In genomic region chr1:52928083-52928404, GRCh38 we compare ENCODE assay signal across 7 cellular contexts. TPM values are rescaled to one million over a fixed set of nuclear protein-coding genes. Genes with fewer than 3 reads are reported as not detected.
DNase-seq lines count a peak whose midpoint lies in the region; TF ChIP-seq lines count a peak whose summit lies in the region.

No MANE protein-coding gene starts in this region.

- H3K4me1 ChIP-seq in HAP-1, result peaks cover 8% of the 10 kb centered on the region
- peaks cover 0 to 26% of the 10 kb centered on the region in 2 donors for H3K4me1 ChIP-seq in right atrium auricular region
- H3K4me1 ChIP-seq in skeletal muscle tissue (ENCODE audit: control insufficient read depth in 3 of 3, insufficient read depth in 3 of 3, low read length in 3 of 3), result peaks cover 21 to 25% (median 21%) of the 10 kb centered on the region in 3 donors

- peak overlapping the region; percentile 94 to 98 (median 96) for H3K9ac ChIP-seq in skeletal muscle tissue (ENCODE audit: low read depth in 1 of 3, low read length in 3 of 3)

- peaks cover 17% of the 10 kb centered on the region for H3K4me1 Mint-ChIP-seq in activated CD4-positive, alpha-beta memory T cell treated with anti-CD3 and anti-CD28 coated beads, Interleukin-2, amount 10 ng/mL, durations not matched to agents 7 days and 5 days

- in situ Hi-C loops in HAP-1 (cut with MboI; ENCODE audit: low sequenced_read_pairs), result no loop called here

- H3K27me3 Mint-ChIP-seq in activated CD4-positive, alpha-beta memory T cell treated with anti-CD3 and anti-CD28 coated beads, Interleukin-2, amount 10 ng/mL, durations not matched to agents 7 days and 5 days, result peaks cover 4% of the 10 kb centered on the region

- no peaks in the 10 kb centered on the region for H3K36me3 ChIP-seq in HAP-1 (replicated peaks)
- no peaks in the 10 kb centered on the region for H3K36me3 ChIP-seq in right atrium auricular region
- peaks cover 0 to 3% (median 0%) of the 10 kb centered on the region in 3 donors for H3K36me3 ChIP-seq in skeletal muscle tissue (ENCODE audit: control insufficient read depth in 3 of 3, insufficient read depth in 3 of 3, low read length in 3 of 3)

- peak overlapping the region; percentile 40 for H3K27ac Mint-ChIP-seq in activated CD4-positive, alpha-beta memory T cell treated with anti-CD3 and anti-CD28 coated beads, Interleukin-2, amount 10 ng/mL, durations not matched to agents 7 days and 5 days

- DNase-seq in HAP-1 (ENCODE audit: low spot score in 2 of 2) (no peak), right atrium auricular region (ENCODE audit: low spot score) (no peak), HuH-7 (ENCODE audit: low spot score) (no peak), NCI-H345 treated with DMSO at 0.1 percent for 48 hours (lab: John Stamatoyannopoulos, UW; ENCODE audit: unreplicated experiment) (no peak), NAMALWA (ENCODE audit: low spot score) (no peak)
- DNase-seq in activated CD4-positive, alpha-beta memory T cell treated with anti-CD3 and anti-CD28 coated beads, Interleukin-2, amount 10 ng/mL, durations not matched to agents 7 days and 5 days, result no peak

- H3K4me3 ChIP-seq in HAP-1 (peak overlapping the region; percentile 48), right atrium auricular region (peak overlapping the region; percentile 61 to 69), skeletal muscle tissue (ENCODE audit: low read length in 3 of 3) (peak overlapping the region; percentile 85 to 94 (median 88))

- H3K9me3 Mint-ChIP-seq in activated CD4-positive, alpha-beta memory T cell treated with anti-CD3 and anti-CD28 coated beads, Interleukin-2, amount 10 ng/mL, durations not matched to agents 7 days and 5 days, result no peaks in the 10 kb centered on the region

- no peaks in the 10 kb centered on the region for H3K36me3 Mint-ChIP-seq in activated CD4-positive, alpha-beta memory T cell treated with anti-CD3 and anti-CD28 coated beads, Interleukin-2, amount 10 ng/mL, durations not matched to agents 7 days and 5 days (ENCODE audit: low read depth)

- H3K27me3 ChIP-seq in HAP-1 (ENCODE audit: low read depth), result no peaks in the 10 kb centered on the region
- no peaks in the 10 kb centered on the region for H3K27me3 ChIP-seq in right atrium auricular region
- no peaks in the 10 kb centered on the region for H3K27me3 ChIP-seq in skeletal muscle tissue (ENCODE audit: control insufficient read depth in 3 of 3, insufficient read depth in 3 of 3, low read length in 3 of 3)

- no peak for TF ChIP-seq CTCF in right atrium auricular region (IDR thresholded peaks at IDR 0.05)

- CTCF ChIA-PET in activated CD4-positive, alpha-beta memory T cell treated with anti-CD3 and anti-CD28 coated beads, Interleukin-2, amount 10 ng/mL, durations not matched to agents 7 days and 5 days (lab: Charles Lee), result interaction anchor here (0.8 kb wide), 1 partner anchor 9 kb away, joined by 6 read pairs; no protein-coding TSS in a partner anchor

- POLR2A ChIA-PET in activated CD4-positive, alpha-beta memory T cell treated with anti-CD3 and anti-CD28 coated beads, Interleukin-2, amount 10 ng/mL, durations not matched to agents 7 days and 5 days (lab: Charles Lee), result interaction anchor here (1.7 kb wide), 1 partner anchor 11 kb away, joined by 8 read pairs; no protein-coding TSS in a partner anchor

- H3K27ac ChIP-seq in right atrium auricular region (peak overlapping the region; percentile 86 to 90), skeletal muscle tissue (ENCODE audit: low read depth, low read length) (no peak overlapping the region)

- H3K9me3 ChIP-seq in HAP-1 (no peaks in the 10 kb centered on the region), right atrium auricular region (no peaks in the 10 kb centered on the region), skeletal muscle tissue (ENCODE audit: control insufficient read depth in 3 of 3, low read length in 3 of 3) (no peaks in the 10 kb centered on the region)

- H3K4me3 Mint-ChIP-seq in activated CD4-positive, alpha-beta memory T cell treated with anti-CD3 and anti-CD28 coated beads, Interleukin-2, amount 10 ng/mL, durations not matched to agents 7 days and 5 days, result peak overlapping the region; percentile 85

RNA-seq across cellular contexts. Expression of gene SCP2, which starts 1.0 kb away (rescaled TPM):
- total RNA-seq in activated CD4-positive, alpha-beta memory T cell treated with anti-CD3 and anti-CD28 coated beads, Interleukin-2, amount 10 ng/mL, durations not matched to agents 7 days and 5 days, result 10 to 100 TPM; 91.0 to 99.9 TPM
- total RNA-seq in right atrium auricular region (100 to 1,000 TPM in 1 of 2 donors, 10 to 100 TPM in 1; 67.1 to 163 TPM), skeletal muscle tissue (39.1 TPM)

RNA-seq across cellular contexts. Expression of gene ECHDC2, which starts 6.5 kb away (rescaled TPM):
- 10 to 100 TPM; 63.9 to 64.5 TPM for total RNA-seq in activated CD4-positive, alpha-beta memory T cell treated with anti-CD3 and anti-CD28 coated beads, Interleukin-2, amount 10 ng/mL, durations not matched to agents 7 days and 5 days
- total RNA-seq in right atrium auricular region (10 to 100 TPM; 50.4 to 53.1 TPM), skeletal muscle tissue (26.6 TPM)
